16 cellular contexts compared by ENCODE assay signal in genomic region chr1:181103404-181103803, GRCh38. TPM values are rescaled to one million over a fixed set of nuclear protein-coding genes. Genes with fewer than 3 reads are reported as not detected.
A peak's percentile ranks its signal among the peaks of the same experiment; 100 is the strongest.
DNase-seq lines count a peak whose midpoint lies in the region; ATAC-seq and TF ChIP-seq lines count a peak whose summit lies in the region.
"Had no signal": no experiment of that assay in that cellular context is flagged by ENCODE, and none has a peak within 500 bp of the region (broad histone marks: within the 10 kb centered on the region; RNA-seq: fewer than 3 reads in every experiment).

No MANE protein-coding gene starts in this region.

- DNase-seq in breast epithelium (ENCODE audit: low spot score in 2 of 2) = no peak
- no peak for DNase-seq in MCF 10A (ENCODE audit: unreplicated experiment)
- DNase-seq in T-helper 17 cell = no peak
- no peak for DNase-seq in immature natural killer cell
- no peak for DNase-seq in spleen
- DNase-seq in LoVo (ENCODE audit: low spot score) = no peak
- no peak for DNase-seq in sigmoid colon
- no peak for DNase-seq in left lung
- DNase-seq: left colon; NCI-H1930; NCI-H526 treated with DMSO at 0.1 percent for 48 hours; right cardiac atrium; stimulated activated CD4-positive, alpha-beta T cell treated with anti-CD3 and anti-CD28 coated beads, Interleukin-4, amount 100 ng/mL, for 24 hours; T-helper 1 cell had no signal

- intact Hi-C loops in breast epithelium (cut with DNase I; ENCODE audit: low total_unique reads) = no loop called here
- intact Hi-C loops in MCF 10A (cut with micrococcal nuclease) = no loop called here
- intact Hi-C loops in spleen (cut with DNase I; ENCODE audit: low total_unique reads) = no loop called here
- intact Hi-C loops in sigmoid colon (cut with DNase I) = no loop called here
- intact Hi-C loops in left lung (cut with DNase I) = no loop called here

- TF ChIP-seq EP300 in sigmoid colon (IDR thresholded peaks at IDR 0.05) = no peak

- H3K27ac ChIP-seq in breast epithelium = peak overlapping the region; percentile 5 to 38
- H3K27ac ChIP-seq in spleen = peak overlapping the region in 5 of 8 donors; percentile 9 to 91 (median 58)
- H3K27ac ChIP-seq in sigmoid colon = no peak overlapping the region
- peak overlapping the region in 1 of 2 donors; percentile 93 for H3K27ac ChIP-seq in left lung

- H3K4me3 ChIP-seq in breast epithelium (no peak overlapping the region), spleen (no peak overlapping the region), sigmoid colon (no peak overlapping the region), left lung (no peak overlapping the region)

- no peaks in the 10 kb centered on the region for H3K27me3 Mint-ChIP-seq in MCF 10A (ENCODE audit: insufficient read depth, unreplicated experiment)
- peaks cover 2% of the 10 kb centered on the region for H3K27me3 Mint-ChIP-seq in T-helper 17 cell
- H3K27me3 Mint-ChIP-seq in immature natural killer cell (ENCODE audit: low read depth in 3 of 3) = peaks cover 12 to 18% (median 15%) of the 10 kb centered on the region in 3 donors

- H3K36me3 Mint-ChIP-seq in MCF 10A (ENCODE audit: insufficient read depth, unreplicated experiment) (no peaks in the 10 kb centered on the region), T-helper 17 cell (ENCODE audit: low read depth) (no peaks in the 10 kb centered on the region), immature natural killer cell (no peaks in the 10 kb centered on the region)

- no peak overlapping the region for H3K4me3 Mint-ChIP-seq in MCF 10A (ENCODE audit: unreplicated experiment)
- no peak overlapping the region for H3K4me3 Mint-ChIP-seq in T-helper 17 cell
- H3K4me3 Mint-ChIP-seq in immature natural killer cell = peak overlapping the region in 4 of 5 donors; percentile 20 to 91 (median 90)

- H3K9me3 ChIP-seq in breast epithelium (no peaks in the 10 kb centered on the region), T-helper 17 cell (ENCODE audit: control insufficient read depth, low read length, poor library complexity, severe bottlenecking) (no peaks in the 10 kb centered on the region), spleen (no peaks in the 10 kb centered on the region), sigmoid colon (no peaks in the 10 kb centered on the region), left lung (no peaks in the 10 kb centered on the region)
- H3K9me3 ChIP-seq: tibial nerve had no signal

- H3K36me3 ChIP-seq in breast epithelium (no peaks in the 10 kb centered on the region), spleen (no peaks in the 10 kb centered on the region), sigmoid colon (no peaks in the 10 kb centered on the region), left lung (no peaks in the 10 kb centered on the region)
- H3K36me3 ChIP-seq: tibial nerve had no signal

- POLR2A ChIA-PET in MCF 10A (lab: Yijun Ruan, JAX) = interaction anchor here (1.2 to 38.3 kb wide), 6 partner anchors 5 to 601 kb away, joined by 5 to 1402 read pairs (median 704); partner anchors contain the start of genes ACBD6, IER5 and STX6

- WGBS in spleen, 5 donors = 89 to 93% (median 92%) methylated on average over 7 of the region's 7 CpGs
- 87 to 96% methylated on average over 7 of the region's 7 CpGs for WGBS in sigmoid colon, 2 donors

- H3K4me1 ChIP-seq in breast epithelium (peaks cover 6 to 22% of the 10 kb centered on the region in 2 donors), spleen (peaks cover 36 to 95% (median 77%) of the 10 kb centered on the region in 6 donors), sigmoid colon (peaks cover 0 to 37% (median 24%) of the 10 kb centered on the region in 4 donors), left lung (peaks cover 19 to 76% of the 10 kb centered on the region in 2 donors)

- H3K27ac Mint-ChIP-seq in MCF 10A (ENCODE audit: low read depth, unreplicated experiment) (no peak overlapping the region), T-helper 17 cell (peak overlapping the region; percentile 95), immature natural killer cell (peak overlapping the region in 4 of 6 donors; percentile 30 to 94 (median 92))

- CTCF ChIA-PET in MCF 10A (lab: Yijun Ruan, JAX) = interaction anchor here (0.6 to 14.1 kb wide), 8 partner anchors 9 to 78 kb away, joined by 3 to 198 read pairs (median 4); no protein-coding TSS in a partner anchor

- TF ChIP-seq POLR2A in breast epithelium (IDR thresholded peaks at IDR 0.05) (no peak), spleen (IDR thresholded peaks at IDR 0.05) (no peak), sigmoid colon (IDR thresholded peaks at IDR 0.05) (no peak)

- no peak for ATAC-seq in T-helper 17 cell
- no peak for ATAC-seq in left lung
- ATAC-seq: activated CD4-positive, CD25-positive, alpha-beta regulatory T cell treated with anti-CD3 and anti-CD28 coated beads, Interleukin-2, amount 50 U/mL, for 24 hours; left colon; right cardiac atrium had no signal

- BruUV-seq in MCF 10A (replicated peaks; lab: Mats Ljungman, UMichigan) = no TSS peak

- H3K4me1 Mint-ChIP-seq in MCF 10A (ENCODE audit: insufficient read depth, unreplicated experiment) (peaks cover 75% of the 10 kb centered on the region), T-helper 17 cell (peaks cover 55% of the 10 kb centered on the region), immature natural killer cell (peaks cover 38 to 45% of the 10 kb centered on the region in 2 donors)

- no peaks in the 10 kb centered on the region for H3K27me3 ChIP-seq in breast epithelium
- no peaks in the 10 kb centered on the region for H3K27me3 ChIP-seq in spleen (replicated peaks in 1 of 7)
- no peaks in the 10 kb centered on the region for H3K27me3 ChIP-seq in sigmoid colon
- H3K27me3 ChIP-seq in left lung = peaks cover 0 to 14% of the 10 kb centered on the region in 2 donors
- H3K27me3 ChIP-seq: tibial nerve had no signal

- H3K9me3 Mint-ChIP-seq in MCF 10A (ENCODE audit: unreplicated experiment) = no peaks in the 10 kb centered on the region
- H3K9me3 Mint-ChIP-seq in immature natural killer cell = no peaks in the 10 kb centered on the region

- TF ChIP-seq CTCF in breast epithelium (IDR thresholded peaks at IDR 0.05) = no peak
- no peak for TF ChIP-seq CTCF in MCF 10A (IDR thresholded peaks at IDR 0.05; ENCODE audit: unreplicated experiment)
- TF ChIP-seq CTCF in spleen (IDR thresholded peaks at IDR 0.05 in 8 of 11, conservative IDR thresholded peaks at IDR 0.05 in 3 of 11) = no peak
- no peak for TF ChIP-seq CTCF in sigmoid colon (IDR thresholded peaks at IDR 0.05)
- TF ChIP-seq CTCF in left lung (IDR thresholded peaks at IDR 0.05) = no peak

RNA-seq across cellular contexts. Expression of gene IER5, which starts 14.9 kb away (rescaled TPM):
- total RNA-seq in breast epithelium = 10 to 100 TPM in 2 of 3 donors, 1 to 10 TPM in 1; 6.9 to 19.7 (median 18.1) TPM
- 47.5 and 49.5 TPM in 2 replicates for total RNA-seq in MCF 10A (2022)
- total RNA-seq in T-helper 17 cell = 100 to 1,000 TPM; 123 to 145 TPM
- polyA plus RNA-seq in immature natural killer cell = 10 to 100 TPM; 11.6 to 22.7 (median 14.4) TPM
- total RNA-seq in spleen = 10 to 100 TPM; 33.4 to 62.3 (median 40.8) TPM
- 10 to 100 TPM; 21.3 to 33.9 (median 32.7) TPM for polyA plus RNA-seq in spleen
- 10 to 100 TPM in 1 of 4 donors, 1 to 10 TPM in 3; 7.7 to 11.5 (median 8.5) TPM for total RNA-seq in sigmoid colon
- polyA plus RNA-seq in sigmoid colon = 10 to 100 TPM in 2 of 3 donors, 1 to 10 TPM in 1; 9.6 to 11.7 (median 10.9) TPM
- total RNA-seq in left lung = 10 to 100 TPM; 16.1 to 26.6 TPM

Comparison
In these comparisons a context has a peak if more than half of its experiments do, and no peak if none do; other contexts are left out.
1. H3K27ac ChIP-seq: peak in breast epithelium (2 of 2) and spleen (5 of 8); none in sigmoid colon (0 of 4).
2. H3K4me3 Mint-ChIP-seq: peak in immature natural killer cell (4 of 5); none in MCF 10A (single experiment) and T-helper 17 cell (single experiment).